ENCODE assay signal across 10 cellular contexts in genomic region chr18:79071037-79071960, GRCh38. TPM values are rescaled to one million over a fixed set of nuclear protein-coding genes. Genes with fewer than 3 reads are reported as not detected.
DNase-seq lines count a peak whose midpoint lies in the region; ATAC-seq, FAIRE-seq and TF ChIP-seq lines count a peak whose summit lies in the region.
"Had no signal": no experiment of that assay in that cellular context is flagged by ENCODE, and none has a peak within 500 bp of the region (broad histone marks: within the 10 kb centered on the region; RNA-seq: fewer than 3 reads in every experiment).

No MANE protein-coding gene starts in this region.

- H3K27ac Mint-ChIP-seq in Caco-2 (ENCODE audit: unreplicated experiment) (no peak overlapping the region), IgD-negative memory B cell (peak overlapping the region in 2 of 3 donors; percentile 50 to 96), WTC11 (no peak overlapping the region)

- H3K9me3 ChIP-seq in Caco-2 (no peaks in the 10 kb centered on the region), kidney (ENCODE audit: control insufficient read depth in 1 of 2, low read length in 2 of 2) (no peaks in the 10 kb centered on the region)
- no peaks in the 10 kb centered on the region for H3K9me3 ChIP-seq in effector memory CD4-positive, alpha-beta T cell (ENCODE audit: control insufficient read depth, low read length)

- no peak overlapping the region for H3K9ac ChIP-seq in kidney (ENCODE audit: low read length in 2 of 2)

- BruUV-seq in Caco-2 (replicated peaks; lab: Mats Ljungman, UMichigan), result no TSS peak

- no peak for TF ChIP-seq POLR2A in GM12892 (IDR thresholded peaks at IDR 0.05; ENCODE audit: low read depth, low read length)

- no peaks in the 10 kb centered on the region for H3K27me3 ChIP-seq in Caco-2 (replicated peaks; ENCODE audit: control insufficient read depth, insufficient read depth, low read length)
- H3K27me3 ChIP-seq in effector memory CD4-positive, alpha-beta T cell (replicated peaks; ENCODE audit: control insufficient read depth, insufficient read depth, low read length, poor library complexity, severe bottlenecking), result no peaks in the 10 kb centered on the region

- H3K4me1 ChIP-seq in Caco-2 (no peaks in the 10 kb centered on the region), kidney (ENCODE audit: control insufficient read depth in 1 of 2, insufficient read depth in 1 of 2, low read depth in 1 of 2, low read length in 2 of 2) (peaks cover 0 to 11% of the 10 kb centered on the region in 2 donors)
- H3K4me1 ChIP-seq in effector memory CD4-positive, alpha-beta T cell (ENCODE audit: control insufficient read depth, insufficient read depth, low read length, poor library complexity, severe bottlenecking), result no peaks in the 10 kb centered on the region

- H3K27ac ChIP-seq in kidney (ENCODE audit: low read depth in 2 of 2, low read length in 2 of 2), result no peak overlapping the region
- H3K27ac ChIP-seq in effector memory CD4-positive, alpha-beta T cell (ENCODE audit: insufficient read depth, low read length, poor library complexity, severe bottlenecking), result no peak overlapping the region
- H3K27ac ChIP-seq: VCaP had no signal

- H3K4me3 ChIP-seq in Caco-2 (ENCODE audit: low read depth, low read length), result no peak overlapping the region
- H3K4me3 ChIP-seq in kidney (ENCODE audit: low read length in 2 of 2), result peak overlapping the region; percentile 40 to 91
- no peak overlapping the region for H3K4me3 ChIP-seq in effector memory CD4-positive, alpha-beta T cell (ENCODE audit: insufficient read depth, low read depth, low read length, poor library complexity, severe bottlenecking)

- POLR2A ChIA-PET in Caco-2 (lab: Charles Lee), result no interaction called here
- POLR2A ChIA-PET in WTC11 (lab: Charles Lee), result no interaction called here

- DNase-seq in Caco-2 (no peak), WTC11 (ENCODE audit: low spot score) (no peak), kidney (no peak), GM12892 (ENCODE audit: insufficient read length) (no peak)
- DNase-seq in effector memory CD4-positive, alpha-beta T cell, result no peak
- DNase-seq in activated CD4-positive, CD25-positive, alpha-beta regulatory T cell treated with anti-CD3 and anti-CD28 coated beads, Interleukin-2, amount 50 U/mL, for 72 hours, result no peak

- H3K4me1 Mint-ChIP-seq in Caco-2 (ENCODE audit: low read depth, unreplicated experiment) (peaks cover 11% of the 10 kb centered on the region), IgD-negative memory B cell (peaks cover 22 to 38% (median 36%) of the 10 kb centered on the region in 3 donors), WTC11 (peaks cover 7% of the 10 kb centered on the region)

- peaks cover 10% of the 10 kb centered on the region for H3K36me3 Mint-ChIP-seq in Caco-2 (ENCODE audit: insufficient read depth, unreplicated experiment)
- peaks cover 6% of the 10 kb centered on the region for H3K36me3 Mint-ChIP-seq in IgD-negative memory B cell
- H3K36me3 Mint-ChIP-seq in WTC11, result peaks cover 48% of the 10 kb centered on the region

- intact Hi-C loops in Caco-2 (cut with micrococcal nuclease; ENCODE audit: unreplicated experiment), result loop anchor here (5.0 kb wide), 1 partner anchor 176 kb away; no protein-coding TSS in a partner anchor
- intact Hi-C loops in kidney (cut with DNase I), result no loop called here

- TF ChIP-seq CTCF in Caco-2 (IDR thresholded peaks at IDR 0.05; ENCODE audit: insufficient read depth in 1 of 2, low read depth in 1 of 2, low read length in 1 of 2, severe bottlenecking in 1 of 2, unreplicated experiment in 1 of 2), result no peak
- TF ChIP-seq CTCF in WTC11 (IDR thresholded peaks at IDR 0.05), result no peak
- no peak for TF ChIP-seq CTCF in kidney (IDR thresholded peaks at IDR 0.05; ENCODE audit: borderline replicate concordance, extremely low read depth, insufficient read depth)

- peak overlapping the region; percentile 82 for H3K4me3 Mint-ChIP-seq in Caco-2 (ENCODE audit: unreplicated experiment)
- H3K4me3 Mint-ChIP-seq in IgD-negative memory B cell, result peak overlapping the region in 3 of 4 donors; percentile 46 to 93 (median 80)
- H3K4me3 Mint-ChIP-seq in WTC11, result peak overlapping the region; percentile 87

- H3K36me3 ChIP-seq in Caco-2 (ENCODE audit: control insufficient read depth, insufficient read depth, low read length) (no peaks in the 10 kb centered on the region), kidney (ENCODE audit: control insufficient read depth in 1 of 2, insufficient read depth in 2 of 2, low read length in 2 of 2) (no peaks in the 10 kb centered on the region)
- H3K36me3 ChIP-seq in effector memory CD4-positive, alpha-beta T cell (ENCODE audit: control insufficient read depth, insufficient read depth, low read length), result no peaks in the 10 kb centered on the region

- peaks cover 17% of the 10 kb centered on the region for H3K9me3 Mint-ChIP-seq in Caco-2 (ENCODE audit: unreplicated experiment)
- H3K9me3 Mint-ChIP-seq in IgD-negative memory B cell, result peaks cover 0 to 14% (median 8%) of the 10 kb centered on the region in 3 donors
- H3K9me3 Mint-ChIP-seq in WTC11, result peaks cover 32% of the 10 kb centered on the region

- FAIRE-seq in kidney (lab: Jason Lieb, UNC) (no peak), GM12892 (lab: Jason Lieb, UNC) (no peak)
- FAIRE-seq: colon had no signal

- CTCF ChIA-PET in Caco-2 (lab: Charles Lee), result no interaction called here
- CTCF ChIA-PET in WTC11 (lab: Charles Lee), result no interaction called here

- H3K27me3 Mint-ChIP-seq in Caco-2 (ENCODE audit: insufficient read depth, unreplicated experiment) (no peaks in the 10 kb centered on the region), IgD-negative memory B cell (no peaks in the 10 kb centered on the region), WTC11 (ENCODE audit: low read depth) (peaks cover 20% of the 10 kb centered on the region)

- ATAC-seq in WTC11 (no peak), GM21717 (IDR thresholded peaks at IDR 0.05; ENCODE audit: unreplicated experiment) (no peak)

TF ChIP-seq in WTC11, 78 proteins besides CTCF, POLR2A, EP300 and RAD21:
- TF ChIP-seq, protein P1, sequence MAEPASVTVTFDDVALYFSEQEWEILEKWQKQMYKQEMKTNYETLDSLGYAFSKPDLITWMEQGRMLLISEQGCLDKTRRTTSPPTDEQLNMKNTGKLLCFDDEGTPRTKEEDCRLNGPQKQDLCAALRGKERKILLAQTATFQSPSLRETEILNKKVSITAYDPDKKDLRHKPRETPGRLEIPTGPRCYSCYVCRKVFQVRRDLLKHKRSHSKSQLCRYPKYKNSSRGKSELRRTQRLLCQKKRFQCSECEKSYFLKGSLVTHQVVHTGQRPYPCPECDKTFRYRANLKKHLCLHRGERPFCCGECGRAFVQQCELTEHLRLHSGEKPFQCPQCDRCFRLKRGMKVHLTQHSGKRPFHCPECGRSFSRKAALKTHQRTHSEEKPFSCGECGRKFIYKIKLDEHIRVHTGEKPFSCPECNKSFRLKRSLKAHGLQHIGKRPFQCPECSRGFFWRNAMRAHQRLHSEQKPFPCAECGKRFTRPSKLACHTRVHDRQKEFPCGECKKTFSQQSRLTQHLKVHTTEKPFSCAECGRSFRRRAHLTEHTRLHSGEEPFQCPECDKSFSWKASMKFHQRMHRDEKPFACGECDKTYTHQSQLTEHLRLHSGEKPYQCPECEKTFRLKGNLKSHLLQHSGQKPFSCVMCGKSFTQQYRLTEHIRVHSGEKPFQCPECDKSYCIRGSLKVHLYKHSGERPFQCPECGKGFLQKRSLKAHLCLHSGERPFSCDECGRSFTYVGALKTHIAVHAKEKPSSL (CRISPR knock-in tag; conservative IDR thresholded peaks at IDR 0.05), result no peak
- TF ChIP-seq ZNF423 (CRISPR knock-in tag; IDR thresholded peaks at IDR 0.05) (no peak), FOXP1 (CRISPR knock-in tag; IDR thresholded peaks at IDR 0.05; ENCODE audit: borderline replicate concordance) (no peak)

RNA-seq across cellular contexts. Expression of gene ATP9B, which starts 2.1 kb away (rescaled TPM):
- total RNA-seq in Caco-2 (2022) (13.0 and 15.8 TPM in 2 replicates), WTC11 (2021) (17.7 to 19.0 TPM (median 18.6 TPM) in 3 replicates), kidney (48.2 TPM)
- polyA plus RNA-seq in IgD-negative memory B cell (17.6 TPM), kidney (ENCODE audit: insufficient read depth, low read depth, low replicate concordance) (10.0 TPM)
- polyA plus RNA-seq in GM12892 (2012; ENCODE audit: missing spikeins), result 8.7 TPM

Comparison
In these comparisons a context has a peak if more than half of its experiments do, and no peak if none do; other contexts are left out.
1. H3K4me3 ChIP-seq: peak in kidney (2 of 2); none in Caco-2 (single experiment) and effector memory CD4-positive, alpha-beta T cell (single experiment).
2. H3K27ac Mint-ChIP-seq: peak in IgD-negative memory B cell (2 of 3); none in Caco-2 (single experiment) and WTC11 (single experiment).
3. Peak in every context shown above with its lines, with median percentiles within 50 percentile points of each other: H3K4me3 Mint-ChIP-seq.